ENCODE assay signal across 17 cellular contexts in the genomic region with DNA sequence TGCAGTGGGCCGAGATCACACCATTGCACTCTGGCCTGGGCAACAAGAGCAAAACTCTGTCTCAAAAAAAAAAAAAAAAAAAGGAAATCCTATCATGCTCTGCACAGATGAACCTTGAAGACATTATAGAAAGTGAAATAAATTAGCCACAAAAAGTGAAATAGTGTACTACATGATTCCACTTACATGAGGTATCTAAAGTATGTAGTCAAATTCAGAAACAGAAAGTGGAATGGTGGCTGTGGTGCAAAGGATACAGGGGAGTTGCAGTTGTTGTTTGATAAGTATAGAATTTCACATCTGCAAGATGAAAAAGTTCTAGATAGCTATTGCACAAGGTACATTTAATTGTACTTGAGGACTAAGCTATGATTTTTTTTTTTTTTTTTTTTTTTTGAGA. TPM values are rescaled to one million over a fixed set of nuclear protein-coding genes. Genes with fewer than 3 reads are reported as not detected.
A peak's percentile ranks its signal among the peaks of the same experiment; 100 is the strongest.
DNase-seq lines count a peak whose midpoint lies in the region; ATAC-seq and TF ChIP-seq lines count a peak whose summit lies in the region.
"Had no signal": no experiment of that assay in that cellular context is flagged by ENCODE, and none has a peak within 500 bp of the region (broad histone marks: within the 10 kb centered on the region; RNA-seq: fewer than 3 reads in every experiment).

No MANE protein-coding gene starts in this region.

- intact Hi-C loops in posterior vena cava (cut with DNase I) = no loop called here

- H3K27me3 ChIP-seq in GM06990 (replicated peaks; ENCODE audit: control insufficient read depth, insufficient read depth, low read length) = no peaks in the 10 kb centered on the region
- H3K27me3 ChIP-seq: BLaER1 had no signal

- no peak for TF ChIP-seq CTCF in GM06990 (IDR thresholded peaks at IDR 0.05; ENCODE audit: insufficient read depth, low read length, poor library complexity, severe bottlenecking)
- TF ChIP-seq CTCF in neural crest cell (conservative IDR thresholded peaks at IDR 0.05) = no peak

- ATAC-seq in GM18502 (IDR thresholded peaks at IDR 0.05; ENCODE audit: poor library complexity, unreplicated experiment) (peak; percentile 24), HG03135 (IDR thresholded peaks at IDR 0.05; ENCODE audit: unreplicated experiment) (peak; percentile 26), HG03045 (IDR thresholded peaks at IDR 0.05; ENCODE audit: unreplicated experiment) (no peak)
- ATAC-seq in activated naive CD8-positive, alpha-beta T cell treated with anti-CD3 and anti-CD28 coated beads, Interleukin-2, amount 50 U/mL, for 24 hours = no peak

- peaks cover 7% of the 10 kb centered on the region for H3K4me1 Mint-ChIP-seq in neural crest cell
- H3K4me1 Mint-ChIP-seq in activated naive CD8-positive, alpha-beta T cell treated with anti-CD3 and anti-CD28 coated beads, Interleukin-2, amount 50 U/mL, for 24 hours = peaks cover 18% of the 10 kb centered on the region
- H3K4me1 Mint-ChIP-seq: CD4-positive, alpha-beta memory T cell had no signal

- peak; percentile 15 for DNase-seq in GM06990 (ENCODE audit: extremely low read depth, insufficient read length)
- no peak for DNase-seq in neural crest cell (ENCODE audit: low read depth, low spot score)
- no peak for DNase-seq in posterior vena cava (ENCODE audit: low spot score)
- no peak for DNase-seq in activated naive CD8-positive, alpha-beta T cell treated with anti-CD3 and anti-CD28 coated beads, Interleukin-2, amount 50 U/mL, for 24 hours
- DNase-seq: 8988T; CD4-positive, alpha-beta memory T cell; DMS153; DMS79; GDM1; H9; Kasumi-1; KG1 had no signal

- H3K4me3 ChIP-seq in GM06990 (replicated peaks; ENCODE audit: low read depth, low read length) = no peak overlapping the region
- H3K4me3 ChIP-seq: BLaER1 had no signal

- H3K27ac Mint-ChIP-seq in neural crest cell (ENCODE audit: unreplicated experiment) = no peak overlapping the region
- no peak overlapping the region for H3K27ac Mint-ChIP-seq in activated naive CD8-positive, alpha-beta T cell treated with anti-CD3 and anti-CD28 coated beads, Interleukin-2, amount 50 U/mL, for 24 hours
- H3K27ac Mint-ChIP-seq: CD14-positive monocyte; CD4-positive, alpha-beta memory T cell; H9 had no signal

- no peaks in the 10 kb centered on the region for H3K27me3 Mint-ChIP-seq in neural crest cell (ENCODE audit: low read depth)
- no peaks in the 10 kb centered on the region for H3K27me3 Mint-ChIP-seq in activated naive CD8-positive, alpha-beta T cell treated with anti-CD3 and anti-CD28 coated beads, Interleukin-2, amount 50 U/mL, for 24 hours
- H3K27me3 Mint-ChIP-seq: CD4-positive, alpha-beta memory T cell had no signal

- H3K4me3 Mint-ChIP-seq in neural crest cell = peak overlapping the region; percentile 36
- no peak overlapping the region for H3K4me3 Mint-ChIP-seq in activated naive CD8-positive, alpha-beta T cell treated with anti-CD3 and anti-CD28 coated beads, Interleukin-2, amount 50 U/mL, for 24 hours
- H3K4me3 Mint-ChIP-seq: CD14-positive monocyte; CD4-positive, alpha-beta memory T cell; H9 had no signal

- H3K36me3 Mint-ChIP-seq in neural crest cell (ENCODE audit: low read depth) = peaks cover 25% of the 10 kb centered on the region
- peaks cover 17% of the 10 kb centered on the region for H3K36me3 Mint-ChIP-seq in activated naive CD8-positive, alpha-beta T cell treated with anti-CD3 and anti-CD28 coated beads, Interleukin-2, amount 50 U/mL, for 24 hours (ENCODE audit: low read depth)

- H3K36me3 ChIP-seq in GM06990 (ENCODE audit: control insufficient read depth, insufficient read depth, low read length) = no peaks in the 10 kb centered on the region

- H3K9me3 Mint-ChIP-seq in neural crest cell = peaks cover 4% of the 10 kb centered on the region
- H3K9me3 Mint-ChIP-seq in activated naive CD8-positive, alpha-beta T cell treated with anti-CD3 and anti-CD28 coated beads, Interleukin-2, amount 50 U/mL, for 24 hours = no peaks in the 10 kb centered on the region

RNA-seq across cellular contexts. Expression of gene ZRANB3, which starts 5.2 kb away (rescaled TPM):
- total RNA-seq in neural crest cell (14.6 and 18.6 TPM in 2 replicates), posterior vena cava (1 to 10 TPM; 5.7 to 6.0 TPM)

RNA-seq across cellular contexts. Expression of gene R3HDM1, which starts 5.5 kb away (rescaled TPM):
- total RNA-seq in neural crest cell (63.0 and 75.1 TPM in 2 replicates), posterior vena cava (10 to 100 TPM; 20.2 to 23.9 TPM)

Comparison
In these comparisons a context has a peak if more than half of its experiments do, and no peak if none do; other contexts are left out.
1. ATAC-seq: peak in GM18502 (single experiment) and HG03135 (single experiment); none in activated naive CD8-positive, alpha-beta T cell treated with anti-CD3 and anti-CD28 coated beads, Interleukin-2, amount 50 U/mL, for 24 hours (single experiment) and HG03045 (single experiment).